Comparison of ENCODE assay signal across 24 cellular contexts in the genomic region with DNA sequence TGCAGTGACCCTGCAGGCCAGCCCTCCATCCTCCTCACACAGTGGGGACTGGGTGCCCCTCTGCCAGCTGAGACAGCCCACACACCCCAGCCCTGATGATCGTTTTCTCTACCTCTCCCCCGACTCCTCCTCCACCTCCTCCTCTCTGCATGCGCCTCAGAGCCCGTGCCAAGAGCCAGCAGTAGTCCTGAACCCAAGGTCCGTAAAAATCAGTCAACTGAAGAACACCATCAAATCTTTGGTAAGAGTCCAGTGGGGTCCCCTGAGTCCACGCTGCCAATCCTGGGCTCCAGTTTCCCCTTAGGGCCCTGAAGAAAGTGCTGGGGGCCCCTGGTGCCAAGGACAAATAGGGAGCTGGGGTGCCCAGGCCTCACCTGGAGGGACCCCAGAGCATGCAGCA.
"Had no signal": no experiment of that assay in that cellular context is flagged by ENCODE, and none has a peak within 500 bp of the region (broad histone marks: within the 10 kb centered on the region; RNA-seq: fewer than 3 reads in every experiment).

No MANE protein-coding gene starts in this region.

- H3K36me3 Mint-ChIP-seq: mesothelial cell of epicardium had no signal

- H3K9me3 Mint-ChIP-seq: dendritic cell treated with granulocyte-macrophage colony-stimulating factor and Interleukin-4, amounts not matched to agents 40 ng/mL and 50 ng/mL, for 4 days; effector memory CD8-positive, alpha-beta T cell; endodermal cell; mesothelial cell of epicardium had no signal

- H3K36me3 ChIP-seq: colonic mucosa, esophagus squamous epithelium, gastrocnemius medialis, heart right ventricle, left lung, lower lobe of right lung had no signal

- H3K4me1 Mint-ChIP-seq: endodermal cell, mesothelial cell of epicardium had no signal

- H3K27ac ChIP-seq: colonic mucosa, epithelial cell of prostate, esophagus squamous epithelium, gastrocnemius medialis, heart right ventricle, left lung, lower lobe of right lung had no signal

- H3K27me3 ChIP-seq: colonic mucosa, gastrocnemius medialis, left lung had no signal

- ATAC-seq: effector memory CD8-positive, alpha-beta T cell; esophagus mucosa; gastrocnemius medialis; heart right ventricle; left cardiac atrium; left lung; left ventricle myocardium superior; lower lobe of right lung; mucosa of descending colon had no signal

- H3K9me3 ChIP-seq: colonic mucosa, esophagus squamous epithelium, gastrocnemius medialis, heart right ventricle, left lung, lower lobe of right lung, mucosa of descending colon had no signal

- DNase-seq: colonic mucosa; cortex of kidney; effector CD8-positive, alpha-beta T cell; effector memory CD8-positive, alpha-beta T cell; endodermal cell; erythroblast; esophagus squamous epithelium; foreskin fibroblast; foreskin melanocyte; gastrocnemius medialis; glutamatergic neuron; head of caudate nucleus; heart right ventricle; hippocampal formation; left cardiac atrium; left lung; left ventricle myocardium superior; lower lobe of right lung; mesenchymal stem cell; mucosa of descending colon had no signal

- H3K27ac Mint-ChIP-seq: dendritic cell treated with granulocyte-macrophage colony-stimulating factor and Interleukin-4, amounts not matched to agents 40 ng/mL and 50 ng/mL, for 4 days; endodermal cell; mesothelial cell of epicardium had no signal

- H3K4me3 Mint-ChIP-seq: dendritic cell treated with granulocyte-macrophage colony-stimulating factor and Interleukin-4, amounts not matched to agents 40 ng/mL and 50 ng/mL, for 4 days; effector memory CD8-positive, alpha-beta T cell; endodermal cell; mesothelial cell of epicardium had no signal

- H3K4me1 ChIP-seq: colonic mucosa, esophagus squamous epithelium, gastrocnemius medialis, heart right ventricle, left lung, lower lobe of right lung had no signal

- H3K4me3 ChIP-seq: colonic mucosa, esophagus squamous epithelium, gastrocnemius medialis, heart right ventricle, left lung, lower lobe of right lung, mucosa of descending colon had no signal
